In the genomic region with DNA sequence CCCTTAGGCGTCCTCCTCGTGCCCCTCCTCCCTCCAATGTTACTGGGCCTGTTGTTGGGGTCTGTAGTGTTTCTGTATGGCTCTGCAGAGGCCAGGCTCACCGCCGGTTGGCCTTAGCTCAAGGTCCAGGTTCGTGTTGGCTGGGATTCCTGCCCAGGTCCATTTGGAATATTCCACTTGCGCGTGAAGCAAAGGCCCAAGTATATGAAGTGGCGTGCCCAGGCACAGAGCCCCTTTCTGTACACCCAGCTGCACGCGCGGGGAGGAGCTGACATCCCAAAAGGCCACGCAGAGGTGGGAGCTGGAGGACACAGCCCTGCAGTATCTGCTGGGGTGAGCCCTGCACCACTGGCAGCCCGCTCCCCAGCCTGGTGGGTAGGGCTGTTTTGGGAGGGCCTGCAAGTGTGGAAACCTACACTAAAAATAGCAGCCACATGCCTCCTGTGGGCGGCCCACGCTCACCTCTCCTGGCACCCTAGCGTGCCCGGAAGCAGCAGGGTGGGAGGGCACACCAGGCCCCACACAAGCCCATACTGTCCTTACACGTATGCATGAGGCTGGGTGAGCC, we compare ENCODE assay signal across 17 cellular contexts. TPM values are rescaled to one million over a fixed set of nuclear protein-coding genes. Genes with fewer than 3 reads are reported as not detected.
DNase-seq lines count a peak whose midpoint lies in the region; ATAC-seq lines count a peak whose summit lies in the region.
"Had no signal": no experiment of that assay in that cellular context is flagged by ENCODE, and none has a peak within 500 bp of the region (broad histone marks: within the 10 kb centered on the region; RNA-seq: fewer than 3 reads in every experiment).

No MANE protein-coding gene starts in this region.

- H3K9me3 Mint-ChIP-seq in activated naive CD8-positive, alpha-beta T cell treated with anti-CD3 and anti-CD28 coated beads, Interleukin-2, amount 50 U/mL, for 24 hours = no peaks in the 10 kb centered on the region
- no peaks in the 10 kb centered on the region for H3K9me3 Mint-ChIP-seq in activated naive CD8-positive, alpha-beta T cell treated with anti-CD3 and anti-CD28 coated beads for 36 hours
- H3K9me3 Mint-ChIP-seq in central memory CD8-positive, alpha-beta T cell = no peaks in the 10 kb centered on the region
- H3K9me3 Mint-ChIP-seq in immature natural killer cell = no peaks in the 10 kb centered on the region
- H3K9me3 Mint-ChIP-seq in stimulated activated effector memory CD8-positive, alpha-beta T cell treated with anti-CD3 and anti-CD28 coated beads, Interleukin-12 subunit alpha, Interleukin-12 subunit beta, amount 100 ng/mL, for 72 hours = no peaks in the 10 kb centered on the region
- H3K9me3 Mint-ChIP-seq: CD8-positive, alpha-beta memory T cell had no signal

- H3K27ac Mint-ChIP-seq in activated naive CD8-positive, alpha-beta T cell treated with anti-CD3 and anti-CD28 coated beads, Interleukin-2, amount 50 U/mL, for 24 hours = no peak overlapping the region
- no peak overlapping the region for H3K27ac Mint-ChIP-seq in activated naive CD8-positive, alpha-beta T cell treated with anti-CD3 and anti-CD28 coated beads for 36 hours
- peak overlapping the region; percentile 38 for H3K27ac Mint-ChIP-seq in central memory CD8-positive, alpha-beta T cell (ENCODE audit: low read depth)
- H3K27ac Mint-ChIP-seq in immature natural killer cell = peak overlapping the region in 2 of 6 donors; percentile 1 to 54
- H3K27ac Mint-ChIP-seq in stimulated activated effector memory CD8-positive, alpha-beta T cell treated with anti-CD3 and anti-CD28 coated beads, Interleukin-12 subunit alpha, Interleukin-12 subunit beta, amount 100 ng/mL, for 72 hours = peak overlapping the region; percentile 61

- peaks cover 27% of the 10 kb centered on the region for H3K4me1 Mint-ChIP-seq in activated naive CD8-positive, alpha-beta T cell treated with anti-CD3 and anti-CD28 coated beads, Interleukin-2, amount 50 U/mL, for 24 hours
- peaks cover 25% of the 10 kb centered on the region for H3K4me1 Mint-ChIP-seq in activated naive CD8-positive, alpha-beta T cell treated with anti-CD3 and anti-CD28 coated beads for 36 hours
- H3K4me1 Mint-ChIP-seq in central memory CD8-positive, alpha-beta T cell = peaks cover 44% of the 10 kb centered on the region
- peaks cover 36 to 38% of the 10 kb centered on the region in 2 donors for H3K4me1 Mint-ChIP-seq in immature natural killer cell
- peaks cover 32% of the 10 kb centered on the region for H3K4me1 Mint-ChIP-seq in stimulated activated effector memory CD8-positive, alpha-beta T cell treated with anti-CD3 and anti-CD28 coated beads, Interleukin-12 subunit alpha, Interleukin-12 subunit beta, amount 100 ng/mL, for 72 hours

- no peak for DNase-seq in activated naive CD8-positive, alpha-beta T cell treated with anti-CD3 and anti-CD28 coated beads, Interleukin-2, amount 50 U/mL, for 24 hours
- DNase-seq in activated naive CD8-positive, alpha-beta T cell treated with anti-CD3 and anti-CD28 coated beads for 36 hours = no peak
- no peak for DNase-seq in central memory CD8-positive, alpha-beta T cell (ENCODE audit: low spot score in 2 of 2)
- DNase-seq in immature natural killer cell = peak; percentile 19 to 33 (median 30)
- no peak for DNase-seq in stimulated activated effector memory CD8-positive, alpha-beta T cell treated with anti-CD3 and anti-CD28 coated beads, Interleukin-12 subunit alpha, Interleukin-12 subunit beta, amount 100 ng/mL, for 72 hours (ENCODE audit: low spot score in 2 of 2)
- no peak for DNase-seq in NCI-H2107 treated with DMSO at 0.1 percent for 48 hours (lab: John Stamatoyannopoulos, UW; ENCODE audit: unreplicated experiment)
- no peak for DNase-seq in NCI-H524 treated with DMSO at 0.1 percent for 48 hours (lab: John Stamatoyannopoulos, UW)
- DNase-seq: CD8-positive, alpha-beta memory T cell; DND-41; GDM1; MV-4-11; NCI-H1417 treated with DMSO at 0.1 percent for 48 hours; NCI-H1930 had no signal

- ATAC-seq in activated naive CD8-positive, alpha-beta T cell treated with anti-CD3 and anti-CD28 coated beads, Interleukin-2, amount 50 U/mL, for 24 hours = peak; percentile 45
- ATAC-seq in central memory CD8-positive, alpha-beta T cell (replicated peaks; ENCODE audit: extremely low read depth, poor library complexity, severe bottlenecking) = peak; percentile 43
- peak; percentile 74 for ATAC-seq in stimulated activated effector memory CD8-positive, alpha-beta T cell treated with anti-CD3 and anti-CD28 coated beads, Interleukin-12 subunit alpha, Interleukin-12 subunit beta, amount 100 ng/mL, for 72 hours
- ATAC-seq in HG02678 (IDR thresholded peaks at IDR 0.05; ENCODE audit: unreplicated experiment) = no peak
- ATAC-seq: GM12878, HCT116 had no signal

- H3K4me3 Mint-ChIP-seq in activated naive CD8-positive, alpha-beta T cell treated with anti-CD3 and anti-CD28 coated beads, Interleukin-2, amount 50 U/mL, for 24 hours = no peak overlapping the region
- no peak overlapping the region for H3K4me3 Mint-ChIP-seq in activated naive CD8-positive, alpha-beta T cell treated with anti-CD3 and anti-CD28 coated beads for 36 hours
- H3K4me3 Mint-ChIP-seq in central memory CD8-positive, alpha-beta T cell = no peak overlapping the region
- H3K4me3 Mint-ChIP-seq in immature natural killer cell = peak overlapping the region; percentile 18 to 55 (median 33)
- no peak overlapping the region for H3K4me3 Mint-ChIP-seq in stimulated activated effector memory CD8-positive, alpha-beta T cell treated with anti-CD3 and anti-CD28 coated beads, Interleukin-12 subunit alpha, Interleukin-12 subunit beta, amount 100 ng/mL, for 72 hours
- H3K4me3 Mint-ChIP-seq: B cell had no signal

- no peaks in the 10 kb centered on the region for H3K27me3 Mint-ChIP-seq in activated naive CD8-positive, alpha-beta T cell treated with anti-CD3 and anti-CD28 coated beads, Interleukin-2, amount 50 U/mL, for 24 hours
- no peaks in the 10 kb centered on the region for H3K27me3 Mint-ChIP-seq in activated naive CD8-positive, alpha-beta T cell treated with anti-CD3 and anti-CD28 coated beads for 36 hours
- H3K27me3 Mint-ChIP-seq in central memory CD8-positive, alpha-beta T cell = no peaks in the 10 kb centered on the region
- peaks cover 0 to 6% (median 4%) of the 10 kb centered on the region in 3 donors for H3K27me3 Mint-ChIP-seq in immature natural killer cell (ENCODE audit: low read depth in 3 of 3)
- H3K27me3 Mint-ChIP-seq: B cell; CD8-positive, alpha-beta memory T cell had no signal

- H3K36me3 Mint-ChIP-seq in activated naive CD8-positive, alpha-beta T cell treated with anti-CD3 and anti-CD28 coated beads, Interleukin-2, amount 50 U/mL, for 24 hours (ENCODE audit: low read depth) = no peaks in the 10 kb centered on the region
- H3K36me3 Mint-ChIP-seq in activated naive CD8-positive, alpha-beta T cell treated with anti-CD3 and anti-CD28 coated beads for 36 hours = no peaks in the 10 kb centered on the region
- H3K36me3 Mint-ChIP-seq in central memory CD8-positive, alpha-beta T cell (ENCODE audit: insufficient read depth) = no peaks in the 10 kb centered on the region
- no peaks in the 10 kb centered on the region for H3K36me3 Mint-ChIP-seq in immature natural killer cell
- no peaks in the 10 kb centered on the region for H3K36me3 Mint-ChIP-seq in stimulated activated effector memory CD8-positive, alpha-beta T cell treated with anti-CD3 and anti-CD28 coated beads, Interleukin-12 subunit alpha, Interleukin-12 subunit beta, amount 100 ng/mL, for 72 hours

RNA-seq across cellular contexts. Expression of a gene that starts 30.2 kb away (rescaled TPM):
- total RNA-seq in activated naive CD8-positive, alpha-beta T cell treated with anti-CD3 and anti-CD28 coated beads for 36 hours = 1 to 10 TPM; 5.1 TPM
- polyA plus RNA-seq in immature natural killer cell = 1 to 10 TPM in 1 of 3 donors, under 1 TPM in 2; 0.50 to 1.1 (median 0.85) TPM

Comparison
In these comparisons a context has a peak if more than half of its experiments do, and no peak if none do; other contexts are left out.
1. DNase-seq: peak in immature natural killer cell (3 of 3); none in activated naive CD8-positive, alpha-beta T cell treated with anti-CD3 and anti-CD28 coated beads, Interleukin-2, amount 50 U/mL, for 24 hours (single experiment), activated naive CD8-positive, alpha-beta T cell treated with anti-CD3 and anti-CD28 coated beads for 36 hours (single experiment), central memory CD8-positive, alpha-beta T cell (0 of 2), stimulated activated effector memory CD8-positive, alpha-beta T cell treated with anti-CD3 and anti-CD28 coated beads, Interleukin-12 subunit alpha, Interleukin-12 subunit beta, amount 100 ng/mL, for 72 hours (0 of 2), NCI-H2107 treated with DMSO at 0.1 percent for 48 hours (single experiment) and NCI-H524 treated with DMSO at 0.1 percent for 48 hours (single experiment).
2. H3K27ac Mint-ChIP-seq: peak in central memory CD8-positive, alpha-beta T cell (single experiment) and stimulated activated effector memory CD8-positive, alpha-beta T cell treated with anti-CD3 and anti-CD28 coated beads, Interleukin-12 subunit alpha, Interleukin-12 subunit beta, amount 100 ng/mL, for 72 hours (single experiment); none in activated naive CD8-positive, alpha-beta T cell treated with anti-CD3 and anti-CD28 coated beads, Interleukin-2, amount 50 U/mL, for 24 hours (single experiment) and activated naive CD8-positive, alpha-beta T cell treated with anti-CD3 and anti-CD28 coated beads for 36 hours (single experiment).
3. H3K4me3 Mint-ChIP-seq: peak in immature natural killer cell (5 of 5); none in activated naive CD8-positive, alpha-beta T cell treated with anti-CD3 and anti-CD28 coated beads, Interleukin-2, amount 50 U/mL, for 24 hours (single experiment), activated naive CD8-positive, alpha-beta T cell treated with anti-CD3 and anti-CD28 coated beads for 36 hours (single experiment), central memory CD8-positive, alpha-beta T cell (single experiment) and stimulated activated effector memory CD8-positive, alpha-beta T cell treated with anti-CD3 and anti-CD28 coated beads, Interleukin-12 subunit alpha, Interleukin-12 subunit beta, amount 100 ng/mL, for 72 hours (single experiment).